19 cellular contexts compared by ENCODE assay signal in the genomic region with DNA sequence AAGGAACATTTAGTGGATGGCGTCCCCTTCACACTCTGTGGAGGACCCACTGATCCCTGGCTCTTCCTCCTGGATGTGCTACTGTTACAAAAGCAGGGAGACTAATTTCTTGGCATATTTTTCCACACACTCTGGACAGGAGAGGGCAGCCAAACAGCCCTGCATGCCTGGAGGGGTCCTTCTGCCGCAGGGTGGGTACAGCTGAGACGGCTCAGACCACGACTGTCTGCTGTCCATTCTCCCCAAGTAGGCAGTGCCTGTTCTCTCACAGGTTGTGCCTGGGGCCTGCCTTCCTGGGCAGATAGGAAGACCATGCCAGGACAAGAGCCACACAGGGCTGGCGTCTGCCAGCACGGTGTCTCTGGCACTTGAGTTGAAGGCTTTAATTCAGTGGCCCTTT.
"Had no signal": no experiment of that assay in that cellular context is flagged by ENCODE, and none has a peak within 500 bp of the region (broad histone marks: within the 10 kb centered on the region; RNA-seq: fewer than 3 reads in every experiment).

No MANE protein-coding gene starts in this region.

- H3K27ac Mint-ChIP-seq: activated CD8-positive, alpha-beta T cell treated with anti-CD3 and anti-CD28 coated beads, Interleukin-2, amount 10 ng/mL, durations not matched to agents 7 days and 5 days; activated naive CD8-positive, alpha-beta T cell treated with anti-CD3 and anti-CD28 coated beads, Interleukin-2, amount 10 ng/mL, durations not matched to agents 7 days and 5 days had no signal

- DNase-seq: activated CD4-positive, alpha-beta T cell treated with anti-CD3 and anti-CD28 coated beads for 48 hours; activated CD8-positive, alpha-beta memory T cell treated with anti-CD3 and anti-CD28 coated beads, Interleukin-2, amount 50 U/mL, for 48 hours; activated CD8-positive, alpha-beta T cell treated with anti-CD3 and anti-CD28 coated beads, Interleukin-2, amount 10 ng/mL, durations not matched to agents 7 days and 5 days; activated naive CD8-positive, alpha-beta T cell treated with anti-CD3 and anti-CD28 coated beads, Interleukin-2, amount 10 ng/mL, durations not matched to agents 7 days and 5 days; colonic mucosa; effector CD4-positive, alpha-beta T cell; foreskin melanocyte; heart left ventricle; left lung; mesenchymal stem cell; ovary; stimulated activated CD4-positive, alpha-beta T cell treated with anti-CD3 and anti-CD28 coated beads, Interleukin-15, amount 100 ng/mL, for 24 hours; stimulated activated CD4-positive, alpha-beta T cell treated with anti-CD3 and anti-CD28 coated beads, Interleukin-4, amount 100 ng/mL, for 4 hours; T-helper 1 cell had no signal

- H3K36me3 ChIP-seq: cardiac muscle cell, colonic mucosa, heart left ventricle, left lung, ovary, tibial nerve had no signal

- H3K4me1 ChIP-seq: colonic mucosa, left lung had no signal

- H3K9me3 Mint-ChIP-seq: activated naive CD8-positive, alpha-beta T cell treated with anti-CD3 and anti-CD28 coated beads, Interleukin-2, amount 10 ng/mL, durations not matched to agents 7 days and 5 days; neural crest cell had no signal

- H3K9me3 ChIP-seq: colonic mucosa, heart left ventricle, left lung, ovary, tibial nerve had no signal

- H3K27ac ChIP-seq: cardiac muscle cell, colonic mucosa, heart left ventricle, left lung, ovary, tibial nerve, VCaP had no signal

- H3K4me3 ChIP-seq: cardiac muscle cell, colonic mucosa, heart left ventricle, left lung, ovary, tibial nerve had no signal

- H3K36me3 Mint-ChIP-seq: activated naive CD8-positive, alpha-beta T cell treated with anti-CD3 and anti-CD28 coated beads, Interleukin-2, amount 10 ng/mL, durations not matched to agents 7 days and 5 days had no signal

- H3K27me3 ChIP-seq: colonic mucosa, left lung, ovary, tibial nerve had no signal

- H3K4me3 Mint-ChIP-seq: activated CD8-positive, alpha-beta T cell treated with anti-CD3 and anti-CD28 coated beads, Interleukin-2, amount 10 ng/mL, durations not matched to agents 7 days and 5 days; activated naive CD8-positive, alpha-beta T cell treated with anti-CD3 and anti-CD28 coated beads, Interleukin-2, amount 10 ng/mL, durations not matched to agents 7 days and 5 days; neural crest cell had no signal

- ATAC-seq: activated CD8-positive, alpha-beta T cell treated with anti-CD3 and anti-CD28 coated beads, Interleukin-2, amount 10 ng/mL, durations not matched to agents 7 days and 5 days; heart left ventricle; left lung had no signal

- H3K27me3 Mint-ChIP-seq: activated naive CD8-positive, alpha-beta T cell treated with anti-CD3 and anti-CD28 coated beads, Interleukin-2, amount 10 ng/mL, durations not matched to agents 7 days and 5 days had no signal

- FAIRE-seq: endothelial cell of umbilical vein had no signal
